In the genomic region with DNA sequence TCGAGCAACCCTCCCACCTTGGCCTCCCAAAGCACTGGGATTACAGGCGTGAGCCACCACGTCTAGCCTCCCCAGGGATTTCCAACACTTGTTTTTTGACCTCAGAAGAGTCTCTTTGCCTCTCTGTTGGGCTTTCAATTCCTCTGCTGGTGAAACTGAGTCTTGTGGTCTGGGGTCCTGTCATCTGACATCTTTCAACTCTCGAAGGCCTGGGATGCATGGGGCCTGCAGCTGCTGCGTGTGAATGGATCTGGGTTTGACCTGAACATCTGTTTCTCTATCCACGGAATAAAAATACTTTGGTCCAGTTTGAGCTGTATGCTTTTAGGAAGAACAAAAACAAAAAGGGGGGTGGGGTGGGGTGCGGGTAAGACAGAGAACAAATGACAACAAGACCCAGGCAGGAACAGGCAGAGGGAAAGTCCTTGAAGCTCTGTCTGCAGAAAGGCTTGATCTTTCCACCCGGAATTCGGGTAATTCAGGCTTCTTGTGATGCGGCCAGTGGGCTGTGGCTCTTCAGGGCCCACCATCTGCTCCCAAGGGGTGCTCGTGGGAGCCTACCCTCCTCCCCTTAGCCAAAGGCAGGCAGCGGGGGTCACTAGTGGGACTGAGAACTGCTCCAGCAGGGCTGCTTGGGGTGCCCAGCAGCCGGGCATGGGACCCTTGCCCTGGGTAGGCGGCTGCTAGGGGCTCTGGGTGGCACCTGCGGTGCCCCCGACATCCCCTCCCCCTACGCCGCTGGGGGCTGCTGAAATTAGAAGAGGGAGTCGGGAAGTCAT, we compare ENCODE assay signal across 9 cellular contexts.
DNase-seq lines count a peak whose midpoint lies in the region; ATAC-seq and TF ChIP-seq lines count a peak whose summit lies in the region.
"Had no signal": no experiment of that assay in that cellular context is flagged by ENCODE, and none has a peak within 500 bp of the region (broad histone marks: within the 10 kb centered on the region; RNA-seq: fewer than 3 reads in every experiment).

No MANE protein-coding gene starts in this region.

- POLR2A ChIA-PET in PC-9 (lab: Charles Lee; ENCODE audit: unreplicated experiment) = interaction anchor here (0.6 to 1.0 kb wide), 4 partner anchors 12 to 330 kb away, joined by 3 to 4 read pairs (median 4); no protein-coding TSS in a partner anchor

- ATAC-seq in HG02571 (IDR thresholded peaks at IDR 0.05; ENCODE audit: unreplicated experiment) (peak; percentile 2), naive B cell (ENCODE audit: low read depth in 2 of 2) (no peak)
- ATAC-seq in activated T-helper 17 cell treated with anti-CD3 and anti-CD28 coated beads, Interleukin-2, amount 50 U/mL, for 72 hours (replicated peaks) = no peak
- ATAC-seq: HCT116 had no signal

- H2AFZ ChIP-seq in PC-9 = no peak overlapping the region

- DNase-seq in naive B cell = no peak
- DNase-seq in NCI-H526 (lab: John Stamatoyannopoulos, UW) = no peak
- no peak for DNase-seq in ecto neural progenitor cell (ENCODE audit: low spot score)
- no peak for DNase-seq in PC-9
- DNase-seq in UCSD-AML1 (lab: John Stamatoyannopoulos, UW; ENCODE audit: unreplicated experiment) = no peak

- no peak overlapping the region for H3K27ac ChIP-seq in PC-9

- no peaks in the 10 kb centered on the region for H3K9me3 Mint-ChIP-seq in activated T-helper 17 cell treated with anti-CD3 and anti-CD28 coated beads, Interleukin-2, amount 50 U/mL, for 72 hours
- H3K9me3 Mint-ChIP-seq in naive B cell = no peaks in the 10 kb centered on the region

- TF ChIP-seq CTCF in GM12875 (IDR thresholded peaks at IDR 0.05; ENCODE audit: borderline replicate concordance, insufficient read depth, low read depth, low read length) = no peak
- TF ChIP-seq CTCF in PC-9 (conservative IDR thresholded peaks at IDR 0.05) = no peak

- peaks cover 10% of the 10 kb centered on the region for H3K4me1 Mint-ChIP-seq in activated T-helper 17 cell treated with anti-CD3 and anti-CD28 coated beads, Interleukin-2, amount 50 U/mL, for 72 hours
- H3K4me1 Mint-ChIP-seq in naive B cell = peaks cover 33 to 72% (median 38%) of the 10 kb centered on the region in 3 donors

- intact Hi-C loops in PC-9 (cut with micrococcal nuclease; ENCODE audit: unreplicated experiment) = loop anchor here (1.0 to 5.0 kb wide), 3 partner anchors 71 to 146 kb away; a partner anchor contains a TSS

- no peaks in the 10 kb centered on the region for H3K79me2 ChIP-seq in PC-9 (ENCODE audit: low read depth)

- H3K9me3 ChIP-seq in PC-9 (ENCODE audit: insufficient read depth, low read depth) = no peaks in the 10 kb centered on the region

- BruUV-seq in PC-9 (replicated peaks; lab: Mats Ljungman, UMichigan) = no TSS peak

- peak overlapping the region; percentile 43 for H3K27ac Mint-ChIP-seq in activated T-helper 17 cell treated with anti-CD3 and anti-CD28 coated beads, Interleukin-2, amount 50 U/mL, for 72 hours
- H3K27ac Mint-ChIP-seq in naive B cell = peak overlapping the region in 4 of 6 donors; percentile 49 to 70 (median 62)

- no peak overlapping the region for H3K4me2 ChIP-seq in PC-9

- H4K20me1 ChIP-seq in PC-9 (ENCODE audit: insufficient read depth) = no peaks in the 10 kb centered on the region

- peak overlapping the region; percentile 49 for H3K4me3 ChIP-seq in GM12875 (ENCODE audit: low read depth, low read length)
- H3K4me3 ChIP-seq in PC-9 = no peak overlapping the region

- H3K36me3 Mint-ChIP-seq in activated T-helper 17 cell treated with anti-CD3 and anti-CD28 coated beads, Interleukin-2, amount 50 U/mL, for 72 hours (ENCODE audit: low read depth) = no peaks in the 10 kb centered on the region
- H3K36me3 Mint-ChIP-seq in naive B cell = no peaks in the 10 kb centered on the region

- H3K27me3 ChIP-seq in PC-9 (ENCODE audit: insufficient read depth, low read depth) = no peaks in the 10 kb centered on the region

- H3K4me1 ChIP-seq in PC-9 (replicated peaks; ENCODE audit: insufficient read depth) = peaks cover 16% of the 10 kb centered on the region

- H3K9me2 ChIP-seq in PC-9 (ENCODE audit: insufficient read depth) = no peaks in the 10 kb centered on the region

- H3K4me3 Mint-ChIP-seq in activated T-helper 17 cell treated with anti-CD3 and anti-CD28 coated beads, Interleukin-2, amount 50 U/mL, for 72 hours = peak overlapping the region; percentile 66
- H3K4me3 Mint-ChIP-seq in naive B cell = peak overlapping the region; percentile 56 to 90 (median 84)

- H3K27me3 Mint-ChIP-seq in activated T-helper 17 cell treated with anti-CD3 and anti-CD28 coated beads, Interleukin-2, amount 50 U/mL, for 72 hours = peaks cover 16% of the 10 kb centered on the region
- peaks cover 0 to 8% (median 5%) of the 10 kb centered on the region in 3 donors for H3K27me3 Mint-ChIP-seq in naive B cell

- H3F3A ChIP-seq in PC-9 (ENCODE audit: insufficient read depth, low read depth) = peaks cover 9% of the 10 kb centered on the region; the same call in 1 of the 2 replicates

- no peaks in the 10 kb centered on the region for H3K36me3 ChIP-seq in PC-9 (ENCODE audit: low read depth)

- CTCF ChIA-PET in PC-9 (lab: Charles Lee) = interaction anchor here (1.1 kb wide), 1 partner anchor 9 kb away, joined by 7 read pairs; no protein-coding TSS in a partner anchor
